ENCODE assay signal across 8 cellular contexts in genomic region chr15:66841953-66842681, GRCh38.
A peak's percentile ranks its signal among the peaks of the same experiment; 100 is the strongest.
DNase-seq lines count a peak whose midpoint lies in the region; ATAC-seq and TF ChIP-seq lines count a peak whose summit lies in the region.

No MANE protein-coding gene starts in this region.

- H3K4me1 ChIP-seq in RWPE2 (ENCODE audit: insufficient read depth, poor library complexity, severe bottlenecking) = peaks cover 5% of the 10 kb centered on the region

- TF ChIP-seq CTCF in RWPE2 (IDR thresholded peaks at IDR 0.05; ENCODE audit: poor library complexity, severe bottlenecking) (no peak), kidney epithelial cell (IDR thresholded peaks at IDR 0.05; ENCODE audit: insufficient read depth, low read length, poor library complexity, severe bottlenecking) (no peak)

- H3K27ac ChIP-seq in RWPE2 (ENCODE audit: poor library complexity, severe bottlenecking) = peak overlapping the region; percentile 70
- peak overlapping the region; percentile 50 for H3K27ac ChIP-seq in cingulate gyrus (ENCODE audit: low read depth, low read length)
- peak overlapping the region in 20 of 21 experiments; percentile 47 to 94 (median 80) for H3K27ac ChIP-seq in skin epidermis

- ATAC-seq in RWPE2 (ENCODE audit: low read depth) (peak; percentile 90), HG03469 (IDR thresholded peaks at IDR 0.05; ENCODE audit: unreplicated experiment) (no peak), GM19397 (IDR thresholded peaks at IDR 0.05; ENCODE audit: unreplicated experiment) (no peak)

- no peaks in the 10 kb centered on the region for H3K27me3 ChIP-seq in RWPE2 (ENCODE audit: insufficient read depth, poor library complexity, severe bottlenecking)
- H3K27me3 ChIP-seq in kidney epithelial cell (ENCODE audit: control insufficient read depth, insufficient read depth, low read length) = no peaks in the 10 kb centered on the region

- DNase-seq in NCI-H748 (lab: John Stamatoyannopoulos, UW; ENCODE audit: unreplicated experiment) (peak; percentile 38), NCI-H748 treated with DMSO at 0.1 percent for 48 hours (lab: John Stamatoyannopoulos, UW) (no peak), RWPE2 (ENCODE audit: low spot score) (no peak), kidney epithelial cell (ENCODE audit: low read depth) (peak; percentile 74)

- H3K9me3 ChIP-seq in RWPE2 (ENCODE audit: severe bottlenecking) = no peaks in the 10 kb centered on the region

- no peaks in the 10 kb centered on the region for H3K36me3 ChIP-seq in RWPE2 (ENCODE audit: low read depth)
- H3K36me3 ChIP-seq in kidney epithelial cell (ENCODE audit: control insufficient read depth, insufficient read depth, low read length) = no peaks in the 10 kb centered on the region

- H3K4me3 ChIP-seq in RWPE2 (ENCODE audit: severe bottlenecking) (peak overlapping the region; percentile 29), kidney epithelial cell (ENCODE audit: low read depth, low read length) (peak overlapping the region; percentile 44), skin epidermis (peak overlapping the region; percentile 19 to 42 (median 35))

Comparison
In these comparisons a context has a peak if more than half of its experiments do, and no peak if none do; other contexts are left out.
1. DNase-seq: peak in NCI-H748 (single experiment) and kidney epithelial cell (single experiment); none in NCI-H748 treated with DMSO at 0.1 percent for 48 hours (single experiment) and RWPE2 (single experiment).
2. Peak in every context shown above with its lines, with median percentiles within 50 percentile points of each other: H3K27ac ChIP-seq and H3K4me3 ChIP-seq.